ENCODE assay signal across 1 cellular context in genomic region chr6:138987643-138988468, GRCh38.
TF ChIP-seq lines count a peak whose summit lies in the region.

A gene with protein sequence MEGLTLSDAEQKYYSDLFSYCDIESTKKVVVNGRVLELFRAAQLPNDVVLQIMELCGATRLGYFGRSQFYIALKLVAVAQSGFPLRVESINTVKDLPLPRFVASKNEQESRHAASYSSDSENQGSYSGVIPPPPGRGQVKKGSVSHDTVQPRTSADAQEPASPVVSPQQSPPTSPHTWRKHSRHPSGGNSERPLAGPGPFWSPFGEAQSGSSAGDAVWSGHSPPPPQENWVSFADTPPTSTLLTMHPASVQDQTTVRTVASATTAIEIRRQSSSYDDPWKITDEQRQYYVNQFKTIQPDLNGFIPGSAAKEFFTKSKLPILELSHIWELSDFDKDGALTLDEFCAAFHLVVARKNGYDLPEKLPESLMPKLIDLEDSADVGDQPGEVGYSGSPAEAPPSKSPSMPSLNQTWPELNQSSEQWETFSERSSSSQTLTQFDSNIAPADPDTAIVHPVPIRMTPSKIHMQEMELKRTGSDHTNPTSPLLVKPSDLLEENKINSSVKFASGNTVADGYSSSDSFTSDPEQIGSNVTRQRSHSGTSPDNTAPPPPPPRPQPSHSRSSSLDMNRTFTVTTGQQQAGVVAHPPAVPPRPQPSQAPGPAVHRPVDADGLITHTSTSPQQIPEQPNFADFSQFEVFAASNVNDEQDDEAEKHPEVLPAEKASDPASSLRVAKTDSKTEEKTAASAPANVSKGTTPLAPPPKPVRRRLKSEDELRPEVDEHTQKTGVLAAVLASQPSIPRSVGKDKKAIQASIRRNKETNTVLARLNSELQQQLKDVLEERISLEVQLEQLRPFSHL (minus strand): TSS chr6:138988253. CDS start chr6:138987682, 571 bp downstream.

TF ChIP-seq in HepG2, 621 proteins besides CTCF, POLR2A, EP300 and RAD21 (continued from another document and continues in another):
- TF ChIP-seq KAT2B (IDR thresholded peaks at IDR 0.05; ENCODE audit: borderline replicate concordance, low read depth, low read length) (no peak), ZNF740 (CRISPR knock-in tag; IDR thresholded peaks at IDR 0.05) (peak; percentile 77), STAT6 (CRISPR knock-in tag; IDR thresholded peaks at IDR 0.05; ENCODE audit: borderline replicate concordance) (0 out of 2 replicates have a peak, but pooled peaks have one; percentile 59), GFI1 (CRISPR knock-in tag; IDR thresholded peaks at IDR 0.05; ENCODE audit: borderline replicate concordance) (no peak; the same call in 1 of the 2 replicates), DMAP1 (CRISPR knock-in tag; IDR thresholded peaks at IDR 0.05) (0 out of 2 replicates have a peak, but pooled peaks have one; percentile 74), SRF (IDR thresholded peaks at IDR 0.05; ENCODE audit: low read depth, low read length) (no peak), ASH2L (IDR thresholded peaks at IDR 0.05; ENCODE audit: insufficient read length, low read depth, low read length) (peak; percentile 97), RAD51 (IDR thresholded peaks at IDR 0.05; ENCODE audit: borderline replicate concordance) (no peak), ZFX (CRISPR knock-in tag; IDR thresholded peaks at IDR 0.05; ENCODE audit: low read depth) (peak; percentile 91), ZFP62 (CRISPR knock-in tag; IDR thresholded peaks at IDR 0.05) (no peak), ZNF180 (CRISPR knock-in tag; IDR thresholded peaks at IDR 0.05; ENCODE audit: borderline replicate concordance, low read depth) (peak; percentile 17; the same call in 1 of the 2 replicates), ZNF343 (CRISPR knock-in tag; IDR thresholded peaks at IDR 0.05) (peak; percentile 96), ZNF546 (CRISPR knock-in tag; conservative IDR thresholded peaks at IDR 0.05) (0 out of 2 replicates have a peak, but pooled peaks have one; percentile 20), ZNF883 (CRISPR knock-in tag; IDR thresholded peaks at IDR 0.05; ENCODE audit: not compliant biosample characterization) (peak; percentile 69), ZMYM3 (CRISPR knock-in tag; IDR thresholded peaks at IDR 0.05) (no peak), ZNF207 (IDR thresholded peaks at IDR 0.05; ENCODE audit: borderline replicate concordance) (no peak), MXD3 (CRISPR knock-in tag; IDR thresholded peaks at IDR 0.05) (peak; percentile 91), RBM39 (IDR thresholded peaks at IDR 0.05; ENCODE audit: low read depth, low read length, poor library complexity, severe bottlenecking) (peak; percentile 93), ZSCAN20 (CRISPR knock-in tag; IDR thresholded peaks at IDR 0.05; ENCODE audit: borderline replicate concordance) (peak; percentile 88), FOXA1 (IDR thresholded peaks at IDR 0.05) (no peak), FOXA1 (CRISPR knock-in tag; IDR thresholded peaks at IDR 0.05) (peak; percentile 39; the same call in 1 of the 2 replicates), ZNF350 (CRISPR knock-in tag; IDR thresholded peaks at IDR 0.05; ENCODE audit: borderline replicate concordance, low read depth) (peak; percentile 86; the same call in 1 of the 2 replicates), TGIF2 (CRISPR knock-in tag; IDR thresholded peaks at IDR 0.05) (no peak), HCFC1 (IDR thresholded peaks at IDR 0.05; ENCODE audit: low read depth, low read length) (0 out of 2 replicates have a peak, but pooled peaks have one; percentile 22), ZNF547 (CRISPR knock-in tag; IDR thresholded peaks at IDR 0.05) (peak; percentile 82; the same call in 1 of the 2 replicates), ZNF382 (CRISPR knock-in tag; IDR thresholded peaks at IDR 0.05; ENCODE audit: borderline replicate concordance) (no peak), RXRA (CRISPR knock-in tag; IDR thresholded peaks at IDR 0.05) (peak; percentile 83), ZNF839 (CRISPR knock-in tag; IDR thresholded peaks at IDR 0.05; ENCODE audit: borderline replicate concordance) (no peak; the same call in 1 of the 2 replicates), SUZ12 (IDR thresholded peaks at IDR 0.05; ENCODE audit: low read depth, low read length) (no peak), CEBPB (IDR thresholded peaks at IDR 0.05; ENCODE audit: borderline replicate concordance, low read depth, low read length) (no peak), CHCHD3 (CRISPR knock-in tag; IDR thresholded peaks at IDR 0.05) (no peak), ZFAT (CRISPR knock-in tag; conservative IDR thresholded peaks at IDR 0.05) (peak; percentile 57), CCDC6 (CRISPR knock-in tag; IDR thresholded peaks at IDR 0.05) (peak; percentile 86; the same call in 1 of the 2 replicates), ZBTB26 (CRISPR knock-in tag; IDR thresholded peaks at IDR 0.05; ENCODE audit: borderline replicate concordance) (peak; percentile 86)
- TF ChIP-seq, protein P1, sequence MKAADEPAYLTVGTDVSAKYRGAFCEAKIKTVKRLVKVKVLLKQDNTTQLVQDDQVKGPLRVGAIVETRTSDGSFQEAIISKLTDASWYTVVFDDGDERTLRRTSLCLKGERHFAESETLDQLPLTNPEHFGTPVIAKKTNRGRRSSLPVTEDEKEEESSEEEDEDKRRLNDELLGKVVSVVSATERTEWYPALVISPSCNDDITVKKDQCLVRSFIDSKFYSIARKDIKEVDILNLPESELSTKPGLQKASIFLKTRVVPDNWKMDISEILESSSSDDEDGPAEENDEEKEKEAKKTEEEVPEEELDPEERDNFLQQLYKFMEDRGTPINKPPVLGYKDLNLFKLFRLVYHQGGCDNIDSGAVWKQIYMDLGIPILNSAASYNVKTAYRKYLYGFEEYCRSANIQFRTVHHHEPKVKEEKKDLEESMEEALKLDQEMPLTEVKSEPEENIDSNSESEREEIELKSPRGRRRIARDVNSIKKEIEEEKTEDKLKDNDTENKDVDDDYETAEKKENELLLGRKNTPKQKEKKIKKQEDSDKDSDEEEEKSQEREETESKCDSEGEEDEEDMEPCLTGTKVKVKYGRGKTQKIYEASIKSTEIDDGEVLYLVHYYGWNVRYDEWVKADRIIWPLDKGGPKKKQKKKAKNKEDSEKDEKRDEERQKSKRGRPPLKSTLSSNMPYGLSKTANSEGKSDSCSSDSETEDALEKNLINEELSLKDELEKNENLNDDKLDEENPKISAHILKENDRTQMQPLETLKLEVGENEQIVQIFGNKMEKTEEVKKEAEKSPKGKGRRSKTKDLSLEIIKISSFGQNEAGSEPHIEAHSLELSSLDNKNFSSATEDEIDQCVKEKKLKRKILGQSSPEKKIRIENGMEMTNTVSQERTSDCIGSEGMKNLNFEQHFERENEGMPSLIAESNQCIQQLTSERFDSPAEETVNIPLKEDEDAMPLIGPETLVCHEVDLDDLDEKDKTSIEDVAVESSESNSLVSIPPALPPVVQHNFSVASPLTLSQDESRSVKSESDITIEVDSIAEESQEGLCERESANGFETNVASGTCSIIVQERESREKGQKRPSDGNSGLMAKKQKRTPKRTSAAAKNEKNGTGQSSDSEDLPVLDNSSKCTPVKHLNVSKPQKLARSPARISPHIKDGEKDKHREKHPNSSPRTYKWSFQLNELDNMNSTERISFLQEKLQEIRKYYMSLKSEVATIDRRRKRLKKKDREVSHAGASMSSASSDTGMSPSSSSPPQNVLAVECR (CRISPR knock-in tag; IDR thresholded peaks at IDR 0.05; ENCODE audit: borderline replicate concordance) = peak; percentile 85
- TF ChIP-seq, protein P2, sequence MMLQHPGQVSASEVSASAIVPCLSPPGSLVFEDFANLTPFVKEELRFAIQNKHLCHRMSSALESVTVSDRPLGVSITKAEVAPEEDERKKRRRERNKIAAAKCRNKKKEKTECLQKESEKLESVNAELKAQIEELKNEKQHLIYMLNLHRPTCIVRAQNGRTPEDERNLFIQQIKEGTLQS (CRISPR knock-in tag; IDR thresholded peaks at IDR 0.05) = no peak
- TF ChIP-seq, protein P3, sequence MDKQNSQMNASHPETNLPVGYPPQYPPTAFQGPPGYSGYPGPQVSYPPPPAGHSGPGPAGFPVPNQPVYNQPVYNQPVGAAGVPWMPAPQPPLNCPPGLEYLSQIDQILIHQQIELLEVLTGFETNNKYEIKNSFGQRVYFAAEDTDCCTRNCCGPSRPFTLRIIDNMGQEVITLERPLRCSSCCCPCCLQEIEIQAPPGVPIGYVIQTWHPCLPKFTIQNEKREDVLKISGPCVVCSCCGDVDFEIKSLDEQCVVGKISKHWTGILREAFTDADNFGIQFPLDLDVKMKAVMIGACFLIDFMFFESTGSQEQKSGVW (CRISPR knock-in tag; IDR thresholded peaks at IDR 0.05; ENCODE audit: borderline replicate concordance) = no peak
- TF ChIP-seq, protein P4, sequence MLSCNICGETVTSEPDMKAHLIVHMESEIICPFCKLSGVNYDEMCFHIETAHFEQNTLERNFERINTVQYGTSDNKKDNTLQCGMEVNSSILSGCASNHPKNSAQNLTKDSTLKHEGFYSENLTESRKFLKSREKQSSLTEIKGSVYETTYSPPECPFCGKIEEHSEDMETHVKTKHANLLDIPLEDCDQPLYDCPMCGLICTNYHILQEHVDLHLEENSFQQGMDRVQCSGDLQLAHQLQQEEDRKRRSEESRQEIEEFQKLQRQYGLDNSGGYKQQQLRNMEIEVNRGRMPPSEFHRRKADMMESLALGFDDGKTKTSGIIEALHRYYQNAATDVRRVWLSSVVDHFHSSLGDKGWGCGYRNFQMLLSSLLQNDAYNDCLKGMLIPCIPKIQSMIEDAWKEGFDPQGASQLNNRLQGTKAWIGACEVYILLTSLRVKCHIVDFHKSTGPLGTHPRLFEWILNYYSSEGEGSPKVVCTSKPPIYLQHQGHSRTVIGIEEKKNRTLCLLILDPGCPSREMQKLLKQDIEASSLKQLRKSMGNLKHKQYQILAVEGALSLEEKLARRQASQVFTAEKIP (CRISPR knock-in tag; IDR thresholded peaks at IDR 0.05; ENCODE audit: borderline replicate concordance) = no peak
- TF ChIP-seq, protein P5, sequence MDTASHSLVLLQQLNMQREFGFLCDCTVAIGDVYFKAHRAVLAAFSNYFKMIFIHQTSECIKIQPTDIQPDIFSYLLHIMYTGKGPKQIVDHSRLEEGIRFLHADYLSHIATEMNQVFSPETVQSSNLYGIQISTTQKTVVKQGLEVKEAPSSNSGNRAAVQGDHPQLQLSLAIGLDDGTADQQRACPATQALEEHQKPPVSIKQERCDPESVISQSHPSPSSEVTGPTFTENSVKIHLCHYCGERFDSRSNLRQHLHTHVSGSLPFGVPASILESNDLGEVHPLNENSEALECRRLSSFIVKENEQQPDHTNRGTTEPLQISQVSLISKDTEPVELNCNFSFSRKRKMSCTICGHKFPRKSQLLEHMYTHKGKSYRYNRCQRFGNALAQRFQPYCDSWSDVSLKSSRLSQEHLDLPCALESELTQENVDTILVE (CRISPR knock-in tag; IDR thresholded peaks at IDR 0.05) = peak; percentile 88
- TF ChIP-seq, protein P6, sequence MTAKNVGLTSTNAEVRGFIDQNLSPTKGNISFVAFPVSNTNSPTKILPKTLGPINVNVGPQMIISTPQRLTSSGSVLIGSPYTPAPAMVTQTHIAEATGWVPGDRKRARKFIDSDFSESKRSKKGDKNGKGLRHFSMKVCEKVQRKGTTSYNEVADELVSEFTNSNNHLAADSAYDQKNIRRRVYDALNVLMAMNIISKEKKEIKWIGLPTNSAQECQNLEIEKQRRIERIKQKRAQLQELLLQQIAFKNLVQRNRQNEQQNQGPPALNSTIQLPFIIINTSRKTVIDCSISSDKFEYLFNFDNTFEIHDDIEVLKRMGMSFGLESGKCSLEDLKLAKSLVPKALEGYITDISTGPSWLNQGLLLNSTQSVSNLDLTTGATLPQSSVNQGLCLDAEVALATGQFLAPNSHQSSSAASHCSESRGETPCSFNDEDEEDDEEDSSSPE (CRISPR knock-in tag; IDR thresholded peaks at IDR 0.05) = peak; percentile 87
- TF ChIP-seq, protein P7, sequence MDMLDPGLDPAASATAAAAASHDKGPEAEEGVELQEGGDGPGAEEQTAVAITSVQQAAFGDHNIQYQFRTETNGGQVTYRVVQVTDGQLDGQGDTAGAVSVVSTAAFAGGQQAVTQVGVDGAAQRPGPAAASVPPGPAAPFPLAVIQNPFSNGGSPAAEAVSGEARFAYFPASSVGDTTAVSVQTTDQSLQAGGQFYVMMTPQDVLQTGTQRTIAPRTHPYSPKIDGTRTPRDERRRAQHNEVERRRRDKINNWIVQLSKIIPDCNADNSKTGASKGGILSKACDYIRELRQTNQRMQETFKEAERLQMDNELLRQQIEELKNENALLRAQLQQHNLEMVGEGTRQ (IDR thresholded peaks at IDR 0.05; ENCODE audit: low read depth, low read length) = no peak
- TF ChIP-seq, protein P7 (CRISPR knock-in tag; IDR thresholded peaks at IDR 0.05; ENCODE audit: borderline replicate concordance) = no peak; the same call in 1 of the 2 replicates
